In genomic region chr15:29968099-29968892, GRCh38 we compare ENCODE assay signal across 1 cellular context.
TF ChIP-seq lines count a peak whose summit lies in the region.

No MANE protein-coding gene starts in this region.

TF ChIP-seq in endothelial cell of umbilical vein, 7 proteins besides CTCF, POLR2A, EP300 and RAD21 (continued from another document):
- no peak for TF ChIP-seq MAX (IDR thresholded peaks at IDR 0.05; ENCODE audit: insufficient read depth, insufficient read length)
